ENCODE assay signal across 26 cellular contexts in genomic region chr12:98574110-98574509, GRCh38. TPM values are rescaled to one million over a fixed set of nuclear protein-coding genes. Genes with fewer than 3 reads are reported as not detected.
DNase-seq lines count a peak whose midpoint lies in the region; ATAC-seq and TF ChIP-seq lines count a peak whose summit lies in the region.
"Had no signal": no experiment of that assay in that cellular context is flagged by ENCODE, and none has a peak within 500 bp of the region (broad histone marks: within the 10 kb centered on the region; RNA-seq: fewer than 3 reads in every experiment).

No MANE protein-coding gene starts in this region.

- BruUV-seq in PC-3 (replicated peaks; lab: Mats Ljungman, UMichigan), result no TSS peak

- peak; percentile 88 for ATAC-seq in PC-3
- ATAC-seq in foreskin keratinocyte, result peak; percentile 61
- ATAC-seq in HG02840 (IDR thresholded peaks at IDR 0.05; ENCODE audit: low FRiP score, unreplicated experiment), result no peak
- no peak for ATAC-seq in HG02588 (IDR thresholded peaks at IDR 0.05; ENCODE audit: unreplicated experiment)
- ATAC-seq: GM23338, Panc1 had no signal

- intact Hi-C loops in PC-3 (cut with micrococcal nuclease), result no loop called here

- TF ChIP-seq CTCF in PC-3 (conservative IDR thresholded peaks at IDR 0.05; ENCODE audit: low read depth, low read length), result no peak
- TF ChIP-seq CTCF in foreskin keratinocyte (conservative IDR thresholded peaks at IDR 0.05), result no peak

- H3K36me3 ChIP-seq in PC-3 (ENCODE audit: low read depth, low read length) (no peaks in the 10 kb centered on the region), mucosa of rectum (ENCODE audit: control insufficient read depth in 2 of 2, insufficient read depth in 2 of 2, low read length in 2 of 2) (no peaks in the 10 kb centered on the region)
- H3K36me3 ChIP-seq: thoracic aorta had no signal

- H3K4me1 ChIP-seq in PC-3 (ENCODE audit: insufficient read depth, low read length) (peaks cover 6% of the 10 kb centered on the region), foreskin keratinocyte (no peaks in the 10 kb centered on the region), mucosa of rectum (ENCODE audit: control insufficient read depth in 2 of 2, insufficient read depth in 2 of 2, low read length in 2 of 2) (peaks cover 0 to 21% of the 10 kb centered on the region in 2 donors)
- H3K4me1 ChIP-seq: psoas muscle had no signal

- POLR2A ChIA-PET in PC-3 (lab: Charles Lee; ENCODE audit: unreplicated experiment), result no interaction called here

- H2AFZ ChIP-seq in PC-3 (ENCODE audit: low read length), result no peak overlapping the region
- H2AFZ ChIP-seq: GM23338 had no signal

- H3K9me2 ChIP-seq in PC-3 (replicated peaks; ENCODE audit: low read length), result no peaks in the 10 kb centered on the region

- no peak overlapping the region for H3K4me2 ChIP-seq in PC-3 (ENCODE audit: low read length)
- H3K4me2 ChIP-seq: GM23338 had no signal

- no peak overlapping the region for H3K4me3 ChIP-seq in PC-3 (ENCODE audit: low read length)
- H3K4me3 ChIP-seq in mucosa of rectum (ENCODE audit: low read length in 2 of 2), result no peak overlapping the region
- H3K4me3 ChIP-seq: GM23338, psoas muscle, skin epidermis, thoracic aorta had no signal

- no peaks in the 10 kb centered on the region for H3F3A ChIP-seq in PC-3 (ENCODE audit: low read length, unreplicated experiment)

- no peaks in the 10 kb centered on the region for H4K20me1 ChIP-seq in PC-3 (ENCODE audit: low read length)

- H3K9me3 ChIP-seq in PC-3 (ENCODE audit: low read length), result no peaks in the 10 kb centered on the region
- no peaks in the 10 kb centered on the region for H3K9me3 ChIP-seq in mucosa of rectum (ENCODE audit: control insufficient read depth in 2 of 2, low read length in 2 of 2)
- H3K9me3 ChIP-seq: psoas muscle, thoracic aorta had no signal

- H3K79me2 ChIP-seq in PC-3 (ENCODE audit: low read length), result no peaks in the 10 kb centered on the region

- H3K27me3 ChIP-seq in PC-3 (ENCODE audit: low read length) (no peaks in the 10 kb centered on the region), foreskin keratinocyte (no peaks in the 10 kb centered on the region), mucosa of rectum (ENCODE audit: control insufficient read depth in 2 of 2, insufficient read depth in 2 of 2, low read length in 2 of 2) (no peaks in the 10 kb centered on the region)

- CTCF ChIA-PET in PC-3 (lab: Charles Lee), result no interaction called here

- H3K9ac ChIP-seq in PC-3 (ENCODE audit: low read length), result no peak overlapping the region
- H3K9ac ChIP-seq in mucosa of rectum (ENCODE audit: low read depth in 1 of 2, low read length in 2 of 2), result no peak overlapping the region

- DNase-seq in EH (ENCODE audit: low read depth) (peak; percentile 14), PC-3 (peak; percentile 73), foreskin keratinocyte (peak in 1 of 2 donors; percentile 68), GF-D8 (lab: John Stamatoyannopoulos, UW) (no peak)
- no peak for DNase-seq in activated CD4-positive, CD25-positive, alpha-beta regulatory T cell (lab: John Stamatoyannopoulos, UW)
- DNase-seq: activated CD4-positive, alpha-beta T cell treated with anti-CD3 and anti-CD28 coated beads, Interleukin-2, amount 50 U/mL, for 48 hours; activated naive CD8-positive, alpha-beta T cell treated with anti-CD3 and anti-CD28 coated beads, Interleukin-2, amount 10 ng/mL, durations not matched to agents 7 days and 5 days; CD8-positive, alpha-beta memory T cell; effector memory CD4-positive, alpha-beta T cell; IMR-90; MM.1S; NCI-H1436; NCI-H2107; NCI-H510A; NK-92 treated with Interleukin-12 subunit alpha and Interleukin-12 subunit beta, amount 100 ng/mL, for 24 hours; psoas muscle; stimulated activated CD4-positive, alpha-beta T cell treated with anti-CD3 and anti-CD28 coated beads, Interleukin-2, amount 100 ng/mL, for 48 hours; stimulated activated naive CD4-positive, alpha-beta T cell; T-helper 2 cell had no signal

- H3K27ac ChIP-seq in PC-3 (ENCODE audit: low read length) (no peak overlapping the region), foreskin keratinocyte (no peak overlapping the region), mucosa of rectum (ENCODE audit: low read depth in 2 of 2, low read length in 2 of 2) (peak overlapping the region; percentile 52 to 75)
- H3K27ac ChIP-seq: psoas muscle, skin epidermis, thoracic aorta had no signal

RNA-seq across cellular contexts. Expression of gene SLC25A3, which starts 19.4 kb away (rescaled TPM):
- 466 and 547 TPM in 2 replicates for total RNA-seq in PC-3 (2014; rRNA removed)
- total RNA-seq in foreskin keratinocyte, result 624 and 626 TPM in 2 replicates
- polyA plus RNA-seq in foreskin keratinocyte, result 596 and 642 TPM in 2 replicates

RNA-seq across cellular contexts. Expression of gene TMPO, which starts 58.7 kb away (rescaled TPM):
- total RNA-seq in PC-3 (2014; rRNA removed) (155 and 160 TPM in 2 replicates), foreskin keratinocyte (122 and 145 TPM in 2 replicates)
- polyA plus RNA-seq in foreskin keratinocyte, result 34.2 and 47.8 TPM in 2 replicates

Comparison
In these comparisons a context has a peak if more than half of its experiments do, and no peak if none do; other contexts are left out.
1. DNase-seq: peak in EH (single experiment) and PC-3 (single experiment); none in activated CD4-positive, CD25-positive, alpha-beta regulatory T cell (0 of 4) and GF-D8 (single experiment).
2. ATAC-seq: peak in PC-3 (single experiment) and foreskin keratinocyte (single experiment); none in HG02840 (single experiment) and HG02588 (single experiment).
3. H3K27ac ChIP-seq: peak in mucosa of rectum (2 of 2); none in PC-3 (single experiment) and foreskin keratinocyte (single experiment).